In the genomic region with DNA sequence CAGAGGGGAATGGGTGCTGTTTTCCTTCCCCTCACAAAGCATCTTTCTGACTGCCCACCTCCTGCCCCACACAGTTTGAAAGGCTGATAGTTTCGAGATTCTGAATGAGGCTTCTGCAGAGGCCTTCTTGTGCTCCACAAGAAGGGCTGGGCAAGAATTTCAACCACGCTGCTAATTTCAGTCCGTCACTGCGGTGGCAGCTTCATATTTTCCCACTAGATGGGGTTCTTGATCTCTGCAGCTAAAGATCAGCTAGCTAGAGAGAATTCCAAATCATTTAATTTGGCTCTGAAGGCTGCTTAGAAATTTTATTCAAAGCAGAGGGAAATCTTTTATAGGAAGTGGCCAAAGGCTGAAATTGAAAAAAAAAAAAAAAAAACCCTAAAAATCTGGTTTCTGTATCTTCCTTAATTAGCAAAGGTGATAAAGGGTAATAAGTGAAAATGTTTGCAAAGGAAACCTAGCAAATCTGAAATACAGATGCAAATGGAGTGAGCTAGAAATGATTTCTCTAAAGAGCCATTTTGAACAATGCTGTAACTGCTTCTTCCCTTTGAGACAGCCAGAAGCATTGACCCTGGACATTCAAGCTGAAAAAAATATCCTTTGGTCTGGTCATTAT, we compare ENCODE assay signal across 9 cellular contexts.
DNase-seq lines count a peak whose midpoint lies in the region; ATAC-seq and TF ChIP-seq lines count a peak whose summit lies in the region.
"Had no signal": no experiment of that assay in that cellular context is flagged by ENCODE, and none has a peak within 500 bp of the region (broad histone marks: within the 10 kb centered on the region; RNA-seq: fewer than 3 reads in every experiment).

No MANE protein-coding gene starts in this region.

- no peak overlapping the region for H3K4me3 ChIP-seq in astrocyte of the spinal cord (ENCODE audit: low read depth, low read length)
- peak overlapping the region; percentile 14 for H3K4me3 ChIP-seq in iPS-18a (ENCODE audit: low read length)
- H3K4me3 ChIP-seq: skin epidermis had no signal

- H3K27ac ChIP-seq in iPS-18a (ENCODE audit: low read length) (peak overlapping the region; percentile 46), substantia nigra (ENCODE audit: low read depth, low read length, poor library complexity, severe bottlenecking) (no peak overlapping the region)

- peak overlapping the region; percentile 7 for H3K9ac ChIP-seq in iPS-18a (ENCODE audit: low read length)

- H3K4me1 ChIP-seq in iPS-18a (ENCODE audit: control insufficient read depth, low read depth, low read length) = peaks cover 38% of the 10 kb centered on the region

- peak; percentile 78 for TF ChIP-seq CTCF in astrocyte of the spinal cord (IDR thresholded peaks at IDR 0.05; ENCODE audit: low read depth, low read length)

- peaks cover 8% of the 10 kb centered on the region for H3K9me3 ChIP-seq in iPS-18a (ENCODE audit: control insufficient read depth, low read depth, low read length)

- DNase-seq in GM04504 (ENCODE audit: low read depth) (peak; percentile 17), NCI-H146 (lab: John Stamatoyannopoulos, UW) (peak; percentile 57), astrocyte of the spinal cord (ENCODE audit: low read depth, low spot score) (peak; percentile 72), substantia nigra (lab: John Stamatoyannopoulos, UW) (peak in 35 of 49 donors; percentile 3 to 59 (median 27)), NCI-H1436 (lab: John Stamatoyannopoulos, UW) (no peak)
- no peak for DNase-seq in effector CD8-positive, alpha-beta T cell (lab: John Stamatoyannopoulos, UW)

- no peaks in the 10 kb centered on the region for H3K27me3 ChIP-seq in iPS-18a (ENCODE audit: control insufficient read depth, insufficient read depth, low read length)

- ATAC-seq in GM21737 (IDR thresholded peaks at IDR 0.05; ENCODE audit: unreplicated experiment) = no peak

- in situ Hi-C loops in astrocyte of the spinal cord (cut with HindIII; ENCODE audit: low sequenced_read_pairs) = no loop called here

- no peaks in the 10 kb centered on the region for H3K36me3 ChIP-seq in iPS-18a (ENCODE audit: control insufficient read depth, low read depth, low read length)

Comparison
In these comparisons a context has a peak if more than half of its experiments do, and no peak if none do; other contexts are left out.
1. DNase-seq: peak in GM04504 (single experiment), NCI-H146 (single experiment), astrocyte of the spinal cord (single experiment) and substantia nigra (35 of 49); none in NCI-H1436 (single experiment) and effector CD8-positive, alpha-beta T cell (single experiment).